Comparison of ENCODE assay signal across 20 cellular contexts in the genomic region with DNA sequence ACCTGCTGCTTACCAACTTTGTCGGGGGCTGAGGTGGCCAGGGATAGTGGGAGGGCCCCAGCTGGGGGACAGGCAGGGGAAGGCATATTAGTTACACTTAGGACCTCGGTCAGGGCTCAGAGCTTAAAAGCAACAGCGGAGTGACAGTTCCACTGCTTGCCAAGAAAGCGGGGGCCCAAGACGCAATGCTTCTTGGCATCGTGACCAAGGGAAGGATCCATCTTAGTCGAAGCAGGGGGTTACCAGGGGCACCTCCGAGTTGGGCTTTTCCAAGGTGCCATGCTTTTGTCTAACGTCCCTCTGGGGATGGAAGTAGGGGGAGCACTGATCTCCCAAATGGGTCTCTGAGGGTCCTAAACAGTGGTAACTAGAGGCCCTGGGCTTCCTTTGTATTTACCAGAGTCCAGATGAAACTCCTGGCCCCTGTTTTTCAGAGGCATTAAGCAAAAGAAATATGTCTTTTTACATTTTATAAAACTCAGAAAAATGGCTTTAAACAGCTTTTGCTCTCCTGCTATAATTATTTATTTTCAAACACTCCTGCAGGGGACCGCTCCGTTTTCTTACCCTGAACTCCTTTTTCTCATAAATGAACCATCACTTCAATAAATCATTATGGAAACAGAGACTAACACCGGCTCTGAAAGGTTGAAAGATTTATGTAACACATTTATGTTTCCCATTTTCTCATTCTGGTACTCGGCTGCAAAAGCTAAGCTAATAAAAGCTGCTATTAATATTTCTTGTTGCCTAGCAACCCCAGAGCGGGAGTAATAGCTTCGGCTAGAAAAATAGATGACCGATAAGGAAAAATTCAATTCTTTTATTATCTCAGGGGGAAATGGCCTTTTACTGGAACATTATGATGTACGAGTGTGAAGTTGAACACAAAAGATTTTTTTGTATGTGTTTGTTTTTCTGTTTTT.
A peak's percentile ranks its signal among the peaks of the same experiment; 100 is the strongest.
DNase-seq lines count a peak whose midpoint lies in the region; ATAC-seq and TF ChIP-seq lines count a peak whose summit lies in the region.
"Had no signal": no experiment of that assay in that cellular context is flagged by ENCODE, and none has a peak within 500 bp of the region (broad histone marks: within the 10 kb centered on the region; RNA-seq: fewer than 3 reads in every experiment).

No MANE protein-coding gene starts in this region.

- peaks cover 8% of the 10 kb centered on the region for H3K4me1 Mint-ChIP-seq in endodermal cell
- H3K4me1 Mint-ChIP-seq in activated T-cell treated with anti-CD3 and anti-CD28 coated beads, Interleukin-2, amount 50 U/mL, for 24 hours (ENCODE audit: low read depth), result peaks cover 40% of the 10 kb centered on the region

- H3K27me3 ChIP-seq in Panc1 (ENCODE audit: control insufficient read depth, insufficient read depth, low read length), result no peaks in the 10 kb centered on the region
- no peaks in the 10 kb centered on the region for H3K27me3 ChIP-seq in endodermal cell (ENCODE audit: control insufficient read depth, insufficient read depth, low read length, poor library complexity, severe bottlenecking)

- no peak overlapping the region for H3K9ac ChIP-seq in endodermal cell (ENCODE audit: extremely low read depth, low read length, poor library complexity, severe bottlenecking)
- H3K9ac ChIP-seq: GM23248 had no signal

- H3K27ac Mint-ChIP-seq in endodermal cell, result no peak overlapping the region
- H3K27ac Mint-ChIP-seq in activated T-cell treated with anti-CD3 and anti-CD28 coated beads, Interleukin-2, amount 50 U/mL, for 24 hours, result no peak overlapping the region
- H3K27ac Mint-ChIP-seq: activated CD4-positive, alpha-beta T cell treated with anti-CD3 and anti-CD28 coated beads, Interleukin-2, amount 10 ng/mL, durations not matched to agents 7 days and 5 days; activated naive CD8-positive, alpha-beta T cell treated with anti-CD3 and anti-CD28 coated beads, Interleukin-2, amount 10 ng/mL, durations not matched to agents 7 days and 5 days; naive thymus-derived CD4-positive, alpha-beta T cell; progenitor cell of endocrine pancreas; stimulated activated naive CD8-positive, alpha-beta T cell treated with anti-CD3 and anti-CD28 coated beads, Interleukin-15, Interleukin-2, amounts not matched to agents 100 ng/mL and 50 ng/mL, for 24 hours had no signal

- H3K27me3 Mint-ChIP-seq in endodermal cell (ENCODE audit: insufficient read depth), result peaks cover 2% of the 10 kb centered on the region
- H3K27me3 Mint-ChIP-seq in activated T-cell treated with anti-CD3 and anti-CD28 coated beads, Interleukin-2, amount 50 U/mL, for 24 hours, result peaks cover 12% of the 10 kb centered on the region

- H3K4me3 ChIP-seq in Panc1 (ENCODE audit: low read depth in 2 of 2, low read length in 2 of 2) (no peak overlapping the region), endodermal cell (ENCODE audit: low read length) (no peak overlapping the region)
- H3K4me3 ChIP-seq: GM23248, lung had no signal

- WGBS in endodermal cell (ENCODE audit: insufficient coverage in 1 of 2, insufficient read length in 1 of 2), 2 experiments, result 88% methylated on average over 9 to 16 of the region's 17 CpGs

- in situ Hi-C loops in Panc1 (cut with HindIII; ENCODE audit: low pct_unique_long_range_greater_than_20kb, low sequenced_read_pairs), result no loop called here
- in situ Hi-C loops in GM13976 (cut with MboI; ENCODE audit: low sequenced_read_pairs, unreplicated experiment), result no loop called here

- no peaks in the 10 kb centered on the region for H3K9me3 Mint-ChIP-seq in endodermal cell
- H3K9me3 Mint-ChIP-seq in activated T-cell treated with anti-CD3 and anti-CD28 coated beads, Interleukin-2, amount 50 U/mL, for 24 hours, result no peaks in the 10 kb centered on the region
- H3K9me3 Mint-ChIP-seq: activated naive CD8-positive, alpha-beta T cell treated with anti-CD3 and anti-CD28 coated beads, Interleukin-2, amount 10 ng/mL, durations not matched to agents 7 days and 5 days; activated T-cell treated with anti-CD3 and anti-CD28 coated beads, Interleukin-2, amount 50 U/mL, for 4 hours; CD8-positive, alpha-beta memory T cell; stimulated activated naive CD8-positive, alpha-beta T cell treated with anti-CD3 and anti-CD28 coated beads, Interleukin-15, Interleukin-2, amounts not matched to agents 100 ng/mL and 50 ng/mL, for 24 hours had no signal

- BruUV-seq in Panc1 (replicated peaks; lab: Mats Ljungman, UMichigan), result no TSS peak

- no peaks in the 10 kb centered on the region for H3K9me3 ChIP-seq in Panc1 (ENCODE audit: control insufficient read depth, insufficient read depth, low read depth, low read length)
- H3K9me3 ChIP-seq in endodermal cell (ENCODE audit: control insufficient read depth, low read length), result no peaks in the 10 kb centered on the region

- H3K4me3 Mint-ChIP-seq in endodermal cell, result no peak overlapping the region
- no peak overlapping the region for H3K4me3 Mint-ChIP-seq in activated T-cell treated with anti-CD3 and anti-CD28 coated beads, Interleukin-2, amount 50 U/mL, for 24 hours
- H3K4me3 Mint-ChIP-seq: activated CD4-positive, alpha-beta T cell treated with anti-CD3 and anti-CD28 coated beads, Interleukin-2, amount 10 ng/mL, durations not matched to agents 7 days and 5 days; activated naive CD8-positive, alpha-beta T cell treated with anti-CD3 and anti-CD28 coated beads, Interleukin-2, amount 10 ng/mL, durations not matched to agents 7 days and 5 days; activated T-cell treated with anti-CD3 and anti-CD28 coated beads, Interleukin-2, amount 50 U/mL, for 4 hours; CD8-positive, alpha-beta memory T cell; naive thymus-derived CD4-positive, alpha-beta T cell; stimulated activated naive CD8-positive, alpha-beta T cell treated with anti-CD3 and anti-CD28 coated beads, Interleukin-15, Interleukin-2, amounts not matched to agents 100 ng/mL and 50 ng/mL, for 24 hours had no signal

- H3K36me3 ChIP-seq in Panc1 (ENCODE audit: control insufficient read depth, insufficient read depth, low read length), result no peaks in the 10 kb centered on the region
- H3K36me3 ChIP-seq in endodermal cell (ENCODE audit: control insufficient read depth, insufficient read depth, low read length), result no peaks in the 10 kb centered on the region

- H3K4me1 ChIP-seq in Panc1 (ENCODE audit: control insufficient read depth, insufficient read depth, low read length), result peaks cover 48% of the 10 kb centered on the region
- peaks cover 2% of the 10 kb centered on the region for H3K4me1 ChIP-seq in endodermal cell (ENCODE audit: control insufficient read depth, insufficient read depth, low read length)

- DNase-seq in DMS79 (lab: John Stamatoyannopoulos, UW) (peak; percentile 78), Panc1 (ENCODE audit: low read depth, low spot score) (no peak), endodermal cell (peak; percentile 12), pulmonary artery endothelial cell (ENCODE audit: low read depth, low spot score) (peak; percentile 20), GM13976 (ENCODE audit: low spot score) (no peak)
- no peak for DNase-seq in activated T-cell treated with anti-CD3 and anti-CD28 coated beads, Interleukin-2, amount 50 U/mL, for 24 hours
- no peak for DNase-seq in stimulated activated CD4-positive, alpha-beta T cell treated with anti-CD3 and anti-CD28 coated beads, Interleukin-15, amount 100 ng/mL, for 24 hours
- DNase-seq: activated CD4-positive, alpha-beta T cell treated with anti-CD3 and anti-CD28 coated beads, Interleukin-2, amount 10 ng/mL, durations not matched to agents 7 days and 5 days; activated naive CD8-positive, alpha-beta T cell treated with anti-CD3 and anti-CD28 coated beads, Interleukin-2, amount 10 ng/mL, durations not matched to agents 7 days and 5 days; activated T-cell treated with anti-CD3 and anti-CD28 coated beads, Interleukin-2, amount 50 U/mL, for 4 hours; CD8-positive, alpha-beta memory T cell; central memory CD4-positive, alpha-beta T cell; GM23248; naive thymus-derived CD4-positive, alpha-beta T cell; NCI-H187 treated with DMSO at 0.1 percent for 48 hours; NCI-H748 treated with DMSO at 0.1 percent for 48 hours had no signal

- H3K36me3 Mint-ChIP-seq in endodermal cell (ENCODE audit: low read depth), result no peaks in the 10 kb centered on the region
- no peaks in the 10 kb centered on the region for H3K36me3 Mint-ChIP-seq in activated T-cell treated with anti-CD3 and anti-CD28 coated beads, Interleukin-2, amount 50 U/mL, for 24 hours (ENCODE audit: low read depth)
- H3K36me3 Mint-ChIP-seq: activated naive CD8-positive, alpha-beta T cell treated with anti-CD3 and anti-CD28 coated beads, Interleukin-2, amount 10 ng/mL, durations not matched to agents 7 days and 5 days; CD8-positive, alpha-beta memory T cell had no signal

- TF ChIP-seq CTCF in Panc1 (IDR thresholded peaks at IDR 0.05) (no peak), endodermal cell (conservative IDR thresholded peaks at IDR 0.05) (no peak), GM13976 (IDR thresholded peaks at IDR 0.05; ENCODE audit: borderline replicate concordance, control extremely low read depth, extremely low read depth, insufficient read depth, missing control alignments) (no peak)

- ATAC-seq in Panc1, result no peak
- no peak for ATAC-seq in HG02642 (IDR thresholded peaks at IDR 0.05; ENCODE audit: poor library complexity, unreplicated experiment)
- ATAC-seq: activated T-cell treated with anti-CD3 and anti-CD28 coated beads, Interleukin-2, amount 50 U/mL, for 4 hours; naive thymus-derived CD4-positive, alpha-beta T cell had no signal

- CTCF ChIA-PET in Panc1 (lab: Charles Lee), result interaction anchor here (0.7 kb wide), 1 partner anchor 42 kb away, joined by 3 read pairs; no protein-coding TSS in a partner anchor

- H3K27ac ChIP-seq in Panc1 (ENCODE audit: low read length) (peak overlapping the region; percentile 91), endodermal cell (ENCODE audit: low read depth, low read length) (no peak overlapping the region)
- H3K27ac ChIP-seq: GM23248 had no signal

- POLR2A ChIA-PET in Panc1 (lab: Charles Lee), result no interaction called here

- intact Hi-C loops in Panc1 (cut with micrococcal nuclease; ENCODE audit: unreplicated experiment), result no loop called here

Comparison
In these comparisons a context has a peak if more than half of its experiments do, and no peak if none do; other contexts are left out.
1. DNase-seq: peak in DMS79 (single experiment), endodermal cell (single experiment) and pulmonary artery endothelial cell (single experiment); none in Panc1 (single experiment), activated T-cell treated with anti-CD3 and anti-CD28 coated beads, Interleukin-2, amount 50 U/mL, for 24 hours (single experiment), stimulated activated CD4-positive, alpha-beta T cell treated with anti-CD3 and anti-CD28 coated beads, Interleukin-15, amount 100 ng/mL, for 24 hours (single experiment) and GM13976 (single experiment).